In the genomic region with DNA sequence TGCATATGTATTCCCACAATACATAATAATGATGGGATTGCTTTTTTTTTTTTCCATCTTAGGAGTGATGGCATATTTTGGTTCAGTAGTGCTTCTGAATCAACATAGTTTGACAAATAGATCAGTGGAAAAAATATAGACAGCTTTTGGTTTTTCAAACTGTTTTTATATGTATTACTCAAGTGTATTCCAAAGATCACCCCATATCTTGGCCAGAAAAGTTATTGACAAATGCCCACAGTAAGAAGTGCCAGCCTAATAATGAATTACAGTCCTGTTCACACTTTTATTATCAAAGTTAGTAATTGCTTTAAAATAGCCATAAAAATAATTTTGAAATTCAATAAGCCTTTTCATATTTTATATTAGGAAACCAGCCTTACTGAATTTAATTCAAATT, we compare ENCODE assay signal across 28 cellular contexts.
"Had no signal": no experiment of that assay in that cellular context is flagged by ENCODE, and none has a peak within 500 bp of the region (broad histone marks: within the 10 kb centered on the region; RNA-seq: fewer than 3 reads in every experiment).

No MANE protein-coding gene starts in this region.

- H3K27me3 ChIP-seq: colonic mucosa, dorsolateral prefrontal cortex, esophagus muscularis mucosa, esophagus squamous epithelium, foreskin keratinocyte, gastrocnemius medialis, gastroesophageal sphincter, heart left ventricle, heart right ventricle had no signal

- FAIRE-seq: colon, endometrium, endothelial cell of umbilical vein, frontal cortex had no signal

- H3K36me3 ChIP-seq: colonic mucosa, esophagus muscularis mucosa, esophagus squamous epithelium, gastrocnemius medialis, gastroesophageal sphincter, heart left ventricle, heart right ventricle had no signal

- H3K27ac ChIP-seq: colonic mucosa, coronary artery, epithelial cell of prostate, esophagus muscularis mucosa, esophagus squamous epithelium, foreskin keratinocyte, gastrocnemius medialis, gastroesophageal sphincter, heart left ventricle, heart right ventricle had no signal

- DNase-seq: colonic mucosa; cortex of kidney; dermis blood vessel endothelial cell; dorsolateral prefrontal cortex; effector CD4-positive, alpha-beta T cell; effector CD8-positive, alpha-beta T cell; effector memory CD4-positive, alpha-beta T cell; effector memory CD8-positive, alpha-beta T cell; endodermal cell; erythroblast; esophagus squamous epithelium; foreskin fibroblast; foreskin keratinocyte; foreskin melanocyte; gastrocnemius medialis; glutamatergic neuron; head of caudate nucleus; heart left ventricle; heart right ventricle had no signal

- H3K9me3 ChIP-seq: colonic mucosa, esophagus muscularis mucosa, esophagus squamous epithelium, gastrocnemius medialis, gastroesophageal sphincter, heart left ventricle, heart right ventricle had no signal

- H3K4me3 ChIP-seq: colonic mucosa, coronary artery, dorsolateral prefrontal cortex, esophagus muscularis mucosa, esophagus squamous epithelium, gastrocnemius medialis, gastroesophageal sphincter, heart left ventricle, heart right ventricle had no signal

- ATAC-seq: effector memory CD8-positive, alpha-beta T cell; esophagus mucosa; foreskin keratinocyte; gastrocnemius medialis; gastroesophageal sphincter; heart left ventricle; heart right ventricle had no signal

- H3K4me1 ChIP-seq: colonic mucosa, esophagus muscularis mucosa, esophagus squamous epithelium, foreskin keratinocyte, gastrocnemius medialis, gastroesophageal sphincter, heart left ventricle, heart right ventricle had no signal
